1 cellular context compared by ENCODE assay signal in the genomic region with DNA sequence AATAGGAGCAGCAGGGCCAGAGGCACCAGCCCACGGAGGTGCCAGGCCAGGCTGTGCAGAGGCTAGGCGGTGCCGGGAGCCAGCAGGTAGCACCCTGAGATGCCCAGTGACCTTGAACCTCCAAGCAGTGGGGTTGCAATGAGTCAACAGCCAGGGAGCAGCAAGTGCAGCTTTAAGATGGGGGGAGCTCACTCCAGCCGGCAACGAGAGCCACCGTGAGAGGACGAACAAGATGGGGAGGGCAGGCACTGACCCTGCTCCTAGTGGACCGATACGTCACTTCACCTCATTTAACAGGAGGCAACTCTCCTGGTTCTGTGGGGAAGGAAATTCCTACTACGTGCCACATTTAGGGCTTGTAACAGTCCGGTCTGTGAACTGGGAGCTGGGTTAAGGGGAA.
TF ChIP-seq lines count a peak whose summit lies in the region.

No MANE protein-coding gene starts in this region.

TF ChIP-seq in GM12878, 131 proteins besides CTCF, POLR2A, EP300 and RAD21:
- TF ChIP-seq NR2C2 (IDR thresholded peaks at IDR 0.05; ENCODE audit: borderline replicate concordance, control insufficient read depth, insufficient read length, low read depth): no peak
- no peak for TF ChIP-seq POLR2AphosphoS2 (IDR thresholded peaks at IDR 0.05; ENCODE audit: low read depth, low read length)
- no peak for TF ChIP-seq E2F4 (IDR thresholded peaks at IDR 0.05; ENCODE audit: low read depth, low read length)
- TF ChIP-seq EED (IDR thresholded peaks at IDR 0.05; ENCODE audit: low read depth): no peak
- TF ChIP-seq, protein P1, sequence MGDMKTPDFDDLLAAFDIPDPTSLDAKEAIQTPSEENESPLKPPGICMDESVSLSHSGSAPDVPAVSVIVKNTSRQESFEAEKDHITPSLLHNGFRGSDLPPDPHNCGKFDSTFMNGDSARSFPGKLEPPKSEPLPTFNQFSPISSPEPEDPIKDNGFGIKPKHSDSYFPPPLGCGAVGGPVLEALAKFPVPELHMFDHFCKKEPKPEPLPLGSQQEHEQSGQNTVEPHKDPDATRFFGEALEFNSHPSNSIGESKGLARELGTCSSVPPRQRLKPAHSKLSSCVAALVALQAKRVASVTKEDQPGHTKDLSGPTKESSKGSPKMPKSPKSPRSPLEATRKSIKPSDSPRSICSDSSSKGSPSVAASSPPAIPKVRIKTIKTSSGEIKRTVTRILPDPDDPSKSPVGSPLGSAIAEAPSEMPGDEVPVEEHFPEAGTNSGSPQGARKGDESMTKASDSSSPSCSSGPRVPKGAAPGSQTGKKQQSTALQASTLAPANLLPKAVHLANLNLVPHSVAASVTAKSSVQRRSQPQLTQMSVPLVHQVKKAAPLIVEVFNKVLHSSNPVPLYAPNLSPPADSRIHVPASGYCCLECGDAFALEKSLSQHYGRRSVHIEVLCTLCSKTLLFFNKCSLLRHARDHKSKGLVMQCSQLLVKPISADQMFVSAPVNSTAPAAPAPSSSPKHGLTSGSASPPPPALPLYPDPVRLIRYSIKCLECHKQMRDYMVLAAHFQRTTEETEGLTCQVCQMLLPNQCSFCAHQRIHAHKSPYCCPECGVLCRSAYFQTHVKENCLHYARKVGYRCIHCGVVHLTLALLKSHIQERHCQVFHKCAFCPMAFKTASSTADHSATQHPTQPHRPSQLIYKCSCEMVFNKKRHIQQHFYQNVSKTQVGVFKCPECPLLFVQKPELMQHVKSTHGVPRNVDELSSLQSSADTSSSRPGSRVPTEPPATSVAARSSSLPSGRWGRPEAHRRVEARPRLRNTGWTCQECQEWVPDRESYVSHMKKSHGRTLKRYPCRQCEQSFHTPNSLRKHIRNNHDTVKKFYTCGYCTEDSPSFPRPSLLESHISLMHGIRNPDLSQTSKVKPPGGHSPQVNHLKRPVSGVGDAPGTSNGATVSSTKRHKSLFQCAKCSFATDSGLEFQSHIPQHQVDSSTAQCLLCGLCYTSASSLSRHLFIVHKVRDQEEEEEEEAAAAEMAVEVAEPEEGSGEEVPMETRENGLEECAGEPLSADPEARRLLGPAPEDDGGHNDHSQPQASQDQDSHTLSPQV (IDR thresholded peaks at IDR 0.05): no peak
TF ChIP-seq in GM12878: peak in this region for 0.
